Comparison of ENCODE assay signal across 6 cellular contexts in genomic region chr19:10112037-10112751, GRCh38. TPM values are rescaled to one million over a fixed set of nuclear protein-coding genes. Genes with fewer than 3 reads are reported as not detected.
DNase-seq lines count a peak whose midpoint lies in the region; ATAC-seq, FAIRE-seq and TF ChIP-seq lines count a peak whose summit lies in the region.

No MANE protein-coding gene starts in this region.

- peaks cover 54% of the 10 kb centered on the region for H3K4me1 Mint-ChIP-seq in activated CD4-positive, alpha-beta T cell treated with anti-CD3 and anti-CD28 coated beads, Interleukin-2, amount 10 ng/mL, durations not matched to agents 7 days and 5 days
- H3K4me1 Mint-ChIP-seq in nephron progenitor cell, result peaks cover 5% of the 10 kb centered on the region

- H3K27ac Mint-ChIP-seq in activated CD4-positive, alpha-beta T cell treated with anti-CD3 and anti-CD28 coated beads, Interleukin-2, amount 10 ng/mL, durations not matched to agents 7 days and 5 days, result peak overlapping the region; percentile 91
- H3K27ac Mint-ChIP-seq in nephron progenitor cell, result peak overlapping the region; percentile 85

- DNase-seq in H54 (ENCODE audit: insufficient read length, low spot score) (no peak), nephron progenitor cell (no peak), SW480 (ENCODE audit: low spot score) (no peak)
- peak; percentile 63 for DNase-seq in activated CD4-positive, alpha-beta T cell treated with anti-CD3 and anti-CD28 coated beads, Interleukin-2, amount 10 ng/mL, durations not matched to agents 7 days and 5 days

- H3K36me3 Mint-ChIP-seq in activated CD4-positive, alpha-beta T cell treated with anti-CD3 and anti-CD28 coated beads, Interleukin-2, amount 10 ng/mL, durations not matched to agents 7 days and 5 days (ENCODE audit: low read depth), result peaks cover 53% of the 10 kb centered on the region
- peaks cover 30% of the 10 kb centered on the region for H3K36me3 Mint-ChIP-seq in nephron progenitor cell (ENCODE audit: low read depth)

- no peaks in the 10 kb centered on the region for H3K27me3 Mint-ChIP-seq in activated CD4-positive, alpha-beta T cell treated with anti-CD3 and anti-CD28 coated beads, Interleukin-2, amount 10 ng/mL, durations not matched to agents 7 days and 5 days
- H3K27me3 Mint-ChIP-seq in nephron progenitor cell (ENCODE audit: low read depth, poor library complexity), result no peaks in the 10 kb centered on the region

- FAIRE-seq in H54 (lab: Jason Lieb, UNC), result no peak

- no peak for TF ChIP-seq CTCF in nephron progenitor cell (IDR thresholded peaks at IDR 0.05)

- TF ChIP-seq POLR2A in H54 (IDR thresholded peaks at IDR 0.05; ENCODE audit: low read depth, low read length), result 0 out of 2 replicates have a peak, but pooled peaks have one; percentile 3

- peak overlapping the region; percentile 68 for H3K4me3 Mint-ChIP-seq in activated CD4-positive, alpha-beta T cell treated with anti-CD3 and anti-CD28 coated beads, Interleukin-2, amount 10 ng/mL, durations not matched to agents 7 days and 5 days
- no peak overlapping the region for H3K4me3 Mint-ChIP-seq in nephron progenitor cell

- no peaks in the 10 kb centered on the region for H3K9me3 Mint-ChIP-seq in activated CD4-positive, alpha-beta T cell treated with anti-CD3 and anti-CD28 coated beads, Interleukin-2, amount 10 ng/mL, durations not matched to agents 7 days and 5 days
- no peaks in the 10 kb centered on the region for H3K9me3 Mint-ChIP-seq in nephron progenitor cell

- CTCF ChIA-PET in activated CD4-positive, alpha-beta T cell treated with anti-CD3 and anti-CD28 coated beads, Interleukin-2, amount 10 ng/mL, durations not matched to agents 7 days and 5 days (lab: Charles Lee), result interaction anchor here (0.6 to 3.4 kb wide), 5 partner anchors 8 to 291 kb away, joined by 3 to 12 read pairs (median 6); partner anchors contain the start of genes ANGPTL6 and CDC37

- ATAC-seq in GM19452 (IDR thresholded peaks at IDR 0.05; ENCODE audit: unreplicated experiment) (no peak), GM18861 (IDR thresholded peaks at IDR 0.05; ENCODE audit: unreplicated experiment) (no peak)

- POLR2A ChIA-PET in activated CD4-positive, alpha-beta T cell treated with anti-CD3 and anti-CD28 coated beads, Interleukin-2, amount 10 ng/mL, durations not matched to agents 7 days and 5 days (lab: Charles Lee), result no interaction called here

RNA-seq across cellular contexts. Expression of gene P2RY11, which starts 0.7 kb away (rescaled TPM):
- 10 to 100 TPM; 39.1 to 43.1 TPM for total RNA-seq in activated CD4-positive, alpha-beta T cell treated with anti-CD3 and anti-CD28 coated beads, Interleukin-2, amount 10 ng/mL, durations not matched to agents 7 days and 5 days

RNA-seq across cellular contexts. Expression of gene PPAN, which starts 6.0 kb away (rescaled TPM):
- 10 to 100 TPM; 77.8 to 77.9 TPM for total RNA-seq in activated CD4-positive, alpha-beta T cell treated with anti-CD3 and anti-CD28 coated beads, Interleukin-2, amount 10 ng/mL, durations not matched to agents 7 days and 5 days

RNA-seq across cellular contexts. Expression of gene EIF3G, which starts 7.5 kb away (rescaled TPM):
- 100 to 1,000 TPM; 228 to 230 TPM for total RNA-seq in activated CD4-positive, alpha-beta T cell treated with anti-CD3 and anti-CD28 coated beads, Interleukin-2, amount 10 ng/mL, durations not matched to agents 7 days and 5 days

RNA-seq across cellular contexts. Expression of gene ANGPTL6, which starts 9.7 kb away (rescaled TPM):
- 1 to 10 TPM in 1 of 2 experiments, under 1 TPM in 1; 0.99 to 1.3 TPM for total RNA-seq in activated CD4-positive, alpha-beta T cell treated with anti-CD3 and anti-CD28 coated beads, Interleukin-2, amount 10 ng/mL, durations not matched to agents 7 days and 5 days

RNA-seq across cellular contexts. Expression of gene SHFL, which starts 26.1 kb away (rescaled TPM):
- 100 to 1,000 TPM; 100 to 108 TPM for total RNA-seq in activated CD4-positive, alpha-beta T cell treated with anti-CD3 and anti-CD28 coated beads, Interleukin-2, amount 10 ng/mL, durations not matched to agents 7 days and 5 days
